Comparison of ENCODE assay signal across 8 cellular contexts in the genomic region with DNA sequence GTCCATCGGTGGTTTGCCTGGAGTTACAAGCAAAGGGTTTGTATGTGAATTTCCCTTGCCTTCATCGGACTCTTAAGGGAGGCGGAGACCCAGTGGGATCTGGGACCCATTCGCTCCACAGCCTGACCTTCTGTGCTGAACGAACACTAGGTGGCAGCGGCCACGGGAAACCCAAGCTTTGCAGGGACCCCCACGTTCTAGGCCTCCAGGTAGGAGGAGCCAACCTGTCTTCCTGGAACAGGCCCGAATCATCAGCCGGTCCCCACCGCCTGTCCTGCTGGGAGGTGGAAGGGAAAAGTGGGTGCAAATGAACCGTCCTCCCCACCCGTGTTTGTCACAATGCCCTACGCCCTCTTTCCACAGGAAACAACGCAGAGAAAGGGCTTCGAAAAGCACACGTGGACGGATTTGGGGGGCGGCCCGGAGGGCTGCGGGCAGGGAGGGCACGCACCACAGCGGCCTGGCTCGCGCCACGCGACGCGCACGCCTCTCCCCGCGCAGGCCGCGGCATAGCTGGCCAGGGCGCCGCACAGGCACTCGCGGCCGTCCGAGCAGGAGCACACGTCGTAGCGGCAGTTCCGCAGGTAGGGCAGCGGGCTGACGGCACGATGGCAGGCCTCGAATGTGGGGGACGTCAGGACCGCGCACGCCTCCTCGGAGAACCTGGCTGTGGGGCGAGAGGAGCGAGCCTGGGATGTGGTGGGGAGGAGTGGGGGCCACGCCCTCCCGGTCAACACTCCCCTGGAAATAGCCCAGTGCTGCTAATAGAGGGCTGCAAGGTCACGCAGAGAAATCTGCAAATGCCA.
DNase-seq lines count a peak whose midpoint lies in the region; ATAC-seq and TF ChIP-seq lines count a peak whose summit lies in the region.

No MANE protein-coding gene starts in this region.

- no peaks in the 10 kb centered on the region for H3K36me3 Mint-ChIP-seq in activated T-cell treated with anti-CD3 and anti-CD28 coated beads, Interleukin-2, amount 50 U/mL, for 24 hours (ENCODE audit: low read depth)

- H3K27me3 ChIP-seq in uterus = no peaks in the 10 kb centered on the region

- H3K9me3 ChIP-seq in uterus = no peaks in the 10 kb centered on the region

- H3K4me3 ChIP-seq in uterus = no peak overlapping the region

- H3K4me1 ChIP-seq in uterus = peaks cover 0 to 4% of the 10 kb centered on the region in 2 donors

- no peak overlapping the region for H3K27ac Mint-ChIP-seq in activated T-cell treated with anti-CD3 and anti-CD28 coated beads, Interleukin-2, amount 50 U/mL, for 24 hours

- H3K36me3 ChIP-seq in uterus = no peaks in the 10 kb centered on the region

- no peak overlapping the region for H3K27ac ChIP-seq in uterus

- ATAC-seq in GM21526 (IDR thresholded peaks at IDR 0.05; ENCODE audit: low FRiP score, unreplicated experiment) = no peak
- ATAC-seq in GM19467 (IDR thresholded peaks at IDR 0.05; ENCODE audit: unreplicated experiment) = no peak

- H3K9me3 Mint-ChIP-seq in activated T-cell treated with anti-CD3 and anti-CD28 coated beads, Interleukin-2, amount 50 U/mL, for 24 hours = no peaks in the 10 kb centered on the region

- peak; percentile 23 for DNase-seq in stimulated activated CD4-positive, alpha-beta T cell treated with anti-CD3 and anti-CD28 coated beads, Interleukin-12 subunit alpha, Interleukin-12 subunit beta, amount 100 ng/mL, for 4 hours
- DNase-seq in stimulated activated CD4-positive, alpha-beta T cell treated with anti-CD3 and anti-CD28 coated beads, Interleukin-4, amount 100 ng/mL, for 24 hours = no peak
- peak; percentile 65 for DNase-seq in activated T-cell treated with anti-CD3 and anti-CD28 coated beads, Interleukin-2, amount 50 U/mL, for 24 hours
- DNase-seq in iPS-NIHi7 (ENCODE audit: extremely low spot score) = peak; percentile 86
- no peak for DNase-seq in uterus
- DNase-seq in NCI-H1092 treated with DMSO at 0.1 percent for 48 hours (lab: John Stamatoyannopoulos, UW) = no peak

- intact Hi-C loops in uterus (cut with DNase I; ENCODE audit: low total_unique reads) = no loop called here

- H3K27me3 Mint-ChIP-seq in activated T-cell treated with anti-CD3 and anti-CD28 coated beads, Interleukin-2, amount 50 U/mL, for 24 hours = peaks cover 20% of the 10 kb centered on the region

- H3K4me3 Mint-ChIP-seq in activated T-cell treated with anti-CD3 and anti-CD28 coated beads, Interleukin-2, amount 50 U/mL, for 24 hours = peak overlapping the region; percentile 46

- peak in 3 of 4 experiments; percentile 9 to 19 (median 14) for TF ChIP-seq CTCF in uterus (IDR thresholded peaks at IDR 0.05)

- peaks cover 7% of the 10 kb centered on the region for H3K4me1 Mint-ChIP-seq in activated T-cell treated with anti-CD3 and anti-CD28 coated beads, Interleukin-2, amount 50 U/mL, for 24 hours (ENCODE audit: low read depth)

- TF ChIP-seq POLR2A in uterus (IDR thresholded peaks at IDR 0.05) = no peak

Comparison
In these comparisons a context has a peak if more than half of its experiments do, and no peak if none do; other contexts are left out.
1. DNase-seq: peak in stimulated activated CD4-positive, alpha-beta T cell treated with anti-CD3 and anti-CD28 coated beads, Interleukin-12 subunit alpha, Interleukin-12 subunit beta, amount 100 ng/mL, for 4 hours (single experiment), activated T-cell treated with anti-CD3 and anti-CD28 coated beads, Interleukin-2, amount 50 U/mL, for 24 hours (single experiment) and iPS-NIHi7 (single experiment); none in stimulated activated CD4-positive, alpha-beta T cell treated with anti-CD3 and anti-CD28 coated beads, Interleukin-4, amount 100 ng/mL, for 24 hours (single experiment), uterus (0 of 2) and NCI-H1092 treated with DMSO at 0.1 percent for 48 hours (single experiment).